Comparison of ENCODE assay signal across 13 cellular contexts in the genomic region with DNA sequence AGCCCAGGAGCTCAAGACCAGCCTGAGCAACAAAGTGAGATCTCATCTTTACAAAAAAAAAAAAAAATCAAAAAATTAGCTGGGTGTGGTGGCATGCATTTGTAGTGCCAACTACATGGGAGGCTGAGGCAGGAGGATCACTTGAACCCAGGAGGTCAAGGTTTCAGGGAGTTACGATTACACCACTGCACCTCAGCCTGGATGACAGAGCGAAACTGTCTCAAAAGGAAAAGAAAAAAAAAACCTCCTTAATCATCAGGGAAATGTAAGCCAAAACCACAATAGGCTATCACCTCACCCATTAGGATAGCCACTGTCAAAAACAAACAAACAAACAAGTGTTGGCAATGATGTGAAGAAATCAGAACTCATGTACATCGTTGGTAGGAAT. TPM values are rescaled to one million over a fixed set of nuclear protein-coding genes. Genes with fewer than 3 reads are reported as not detected.
A peak's percentile ranks its signal among the peaks of the same experiment; 100 is the strongest.
DNase-seq lines count a peak whose midpoint lies in the region; ATAC-seq and TF ChIP-seq lines count a peak whose summit lies in the region.
"Had no signal": no experiment of that assay in that cellular context is flagged by ENCODE, and none has a peak within 500 bp of the region (broad histone marks: within the 10 kb centered on the region; RNA-seq: fewer than 3 reads in every experiment).

No MANE protein-coding gene starts in this region.

- POLR2A ChIA-PET in MCF 10A (lab: Yijun Ruan, JAX) (interaction anchor here (1.1 to 3.1 kb wide), 3 partner anchors 10 to 35 kb away, joined by 3 to 15 read pairs (median 6); partner anchors contain the start of gene DGCR2), RWPE1 (lab: Yijun Ruan, JAX; ENCODE audit: low non-redundant PET) (no interaction called here)

- H4K20me1 ChIP-seq in MM.1S (ENCODE audit: insufficient read depth, low read length): peaks cover 63% of the 10 kb centered on the region

- no peaks in the 10 kb centered on the region for H3K27me3 ChIP-seq in MM.1S (replicated peaks; ENCODE audit: insufficient read depth, low read length)
- H3K27me3 ChIP-seq: uterus had no signal

- TF ChIP-seq CTCF in CD14-positive monocyte (IDR thresholded peaks at IDR 0.05) (no peak), MM.1S (IDR thresholded peaks at IDR 0.05; ENCODE audit: low read length) (no peak), MCF 10A (IDR thresholded peaks at IDR 0.05; ENCODE audit: unreplicated experiment) (no peak), GM10266 (IDR thresholded peaks at IDR 0.05; ENCODE audit: control insufficient read depth, insufficient read depth, low read depth, missing control alignments) (no peak), RWPE1 (conservative IDR thresholded peaks at IDR 0.05; ENCODE audit: low read depth) (no peak)

- H3K9me3 ChIP-seq in MM.1S (replicated peaks; ENCODE audit: insufficient read depth, low read length): no peaks in the 10 kb centered on the region
- H3K9me3 ChIP-seq: uterus had no signal

- no peaks in the 10 kb centered on the region for H3K36me3 ChIP-seq in MM.1S (replicated peaks; ENCODE audit: insufficient read depth, low read length)
- H3K36me3 ChIP-seq: uterus, WERI-Rb-1 had no signal

- CTCF ChIA-PET in MCF 10A (lab: Yijun Ruan, JAX): interaction anchor here (0.6 to 0.8 kb wide), 2 partner anchors 10 to 24 kb away, joined by 3 to 6 read pairs; no protein-coding TSS in a partner anchor
- CTCF ChIA-PET in RWPE1 (lab: Yijun Ruan, JAX): interaction anchor here (0.6 kb wide), 1 partner anchor 11 kb away, joined by 6 read pairs; no protein-coding TSS in a partner anchor

- intact Hi-C loops in CD14-positive monocyte (cut with micrococcal nuclease): loop anchor here in 1 of 2 donors (1.0 kb wide), 2 partner anchors 13 to 23 kb away; partner anchors contain the start of gene DGCR2
- intact Hi-C loops in MCF 10A (cut with micrococcal nuclease): no loop called here

- no peak for DNase-seq in CD14-positive monocyte (ENCODE audit: low spot score)
- DNase-seq in MM.1S: no peak
- DNase-seq in MCF 10A (ENCODE audit: unreplicated experiment): peak; percentile 45
- DNase-seq in naive B cell: no peak
- DNase-seq in GM10266 (ENCODE audit: extremely low spot score): no peak
- no peak for DNase-seq in NCI-H69 (lab: John Stamatoyannopoulos, UW)
- no peak for DNase-seq in RWPE1 (ENCODE audit: low spot score)
- DNase-seq: right cardiac atrium, SHP77, uterus, WERI-Rb-1 had no signal

- H3K4me2 ChIP-seq in MM.1S (ENCODE audit: low read depth, low read length): peak overlapping the region; percentile 23; the same call in 1 of the 2 replicates

- peaks cover 13 to 23% of the 10 kb centered on the region in 2 donors for H3K36me3 Mint-ChIP-seq in CD14-positive monocyte
- peaks cover 12% of the 10 kb centered on the region for H3K36me3 Mint-ChIP-seq in MCF 10A (ENCODE audit: insufficient read depth, unreplicated experiment)
- H3K36me3 Mint-ChIP-seq in naive B cell: no peaks in the 10 kb centered on the region

- H3K27ac ChIP-seq in MM.1S (ENCODE audit: low read length) (peak overlapping the region; percentile 11; the same call in 1 of the 2 replicates), RWPE1 (no peak overlapping the region)
- H3K27ac ChIP-seq: uterus, WERI-Rb-1 had no signal

- H3K4me1 Mint-ChIP-seq in CD14-positive monocyte (peaks cover 82% of the 10 kb centered on the region), MCF 10A (ENCODE audit: insufficient read depth, unreplicated experiment) (peaks cover 34% of the 10 kb centered on the region), naive B cell (peaks cover 40 to 66% (median 65%) of the 10 kb centered on the region in 3 donors)

- H3K27me3 Mint-ChIP-seq in CD14-positive monocyte (ENCODE audit: low read depth in 3 of 3): peaks cover 0 to 2% (median 2%) of the 10 kb centered on the region in 3 donors
- no peaks in the 10 kb centered on the region for H3K27me3 Mint-ChIP-seq in MCF 10A (ENCODE audit: insufficient read depth, unreplicated experiment)
- H3K27me3 Mint-ChIP-seq in naive B cell: no peaks in the 10 kb centered on the region

- H3K4me1 ChIP-seq in MM.1S (ENCODE audit: low read length): peaks cover 17% of the 10 kb centered on the region

- peak overlapping the region in 1 of 2 donors; percentile 78 for H3K4me3 Mint-ChIP-seq in CD14-positive monocyte
- no peak overlapping the region for H3K4me3 Mint-ChIP-seq in MCF 10A (ENCODE audit: unreplicated experiment)
- H3K4me3 Mint-ChIP-seq in naive B cell: peak overlapping the region in 4 of 8 donors; percentile 22 to 85 (median 28)

- no TSS peak for BruUV-seq in MCF 10A (replicated peaks; lab: Mats Ljungman, UMichigan)

- no peak overlapping the region for H2AFZ ChIP-seq in MM.1S (ENCODE audit: low read length)

- peaks cover 16% of the 10 kb centered on the region for H3F3A ChIP-seq in MM.1S (ENCODE audit: insufficient read depth, low read length)

- H3K79me2 ChIP-seq in MM.1S (ENCODE audit: low read length): peaks cover 98% of the 10 kb centered on the region

- H3K9ac ChIP-seq in MM.1S (ENCODE audit: low read length): no peak overlapping the region

- no peak for ATAC-seq in naive B cell (ENCODE audit: low read depth in 2 of 2)
- ATAC-seq in HG03469 (IDR thresholded peaks at IDR 0.05; ENCODE audit: unreplicated experiment): no peak

- H3K9me3 Mint-ChIP-seq in CD14-positive monocyte (no peaks in the 10 kb centered on the region), MCF 10A (ENCODE audit: unreplicated experiment) (no peaks in the 10 kb centered on the region), naive B cell (no peaks in the 10 kb centered on the region)

- H3K9me2 ChIP-seq in MM.1S (replicated peaks; ENCODE audit: insufficient read depth, low read length): no peaks in the 10 kb centered on the region

- H3K4me3 ChIP-seq in MM.1S (ENCODE audit: low read length): no peak overlapping the region
- H3K4me3 ChIP-seq: uterus had no signal

- H3K27ac Mint-ChIP-seq in CD14-positive monocyte (peak overlapping the region; percentile 94 to 100 (median 98)), MCF 10A (ENCODE audit: low read depth, unreplicated experiment) (peak overlapping the region; percentile 94), naive B cell (peak overlapping the region; percentile 19 to 92 (median 68))

RNA-seq across cellular contexts. Expression of gene DGCR2, which starts 13.4 kb away (rescaled TPM):
- polyA plus RNA-seq in CD14-positive monocyte: 10 to 100 TPM; 28.9 to 37.0 TPM
- 41.2 and 50.1 TPM in 2 replicates for total RNA-seq in MCF 10A (2022)
- 10 to 100 TPM; 27.4 to 50.6 (median 32.8) TPM for polyA plus RNA-seq in naive B cell (ENCODE audit: low read depth in 6 of 6)

RNA-seq across cellular contexts. Expression of gene TSSK2, which starts 22.3 kb away (rescaled TPM):
- not detected for polyA plus RNA-seq in CD14-positive monocyte
- not detected in 2 replicates for total RNA-seq in MCF 10A (2022)
- polyA plus RNA-seq in naive B cell (ENCODE audit: low read depth in 6 of 6): not detected
- total RNA-seq: H7, right cardiac atrium had no signal

RNA-seq across cellular contexts. Expression of gene ESS2, which starts 35.6 kb away (rescaled TPM):
- polyA plus RNA-seq in CD14-positive monocyte (1 to 10 TPM; 4.0 to 5.5 TPM), naive B cell (ENCODE audit: low read depth in 6 of 6) (10 to 100 TPM in 1 of 6 donors, 1 to 10 TPM in 5; 5.2 to 10.2 (median 8.3) TPM)
- 12.4 and 18.1 TPM in 2 replicates for total RNA-seq in MCF 10A (2022)

RNA-seq across cellular contexts. Expression of gene GSC2, which starts 41.3 kb away (rescaled TPM):
- polyA plus RNA-seq in CD14-positive monocyte (not detected), naive B cell (ENCODE audit: low read depth in 6 of 6) (not detected)
- not detected in 2 replicates for total RNA-seq in MCF 10A (2022)
- total RNA-seq: H7, right cardiac atrium, uterus had no signal
- polyA plus RNA-seq: right cardiac atrium had no signal
